ENCODE assay signal across 1 cellular context in genomic region chr6:43267619-43268347, GRCh38.
A peak's percentile ranks its signal among the peaks of the same experiment; 100 is the strongest.
TF ChIP-seq lines count a peak whose summit lies in the region.

No MANE protein-coding gene starts in this region.

TF ChIP-seq in HepG2, 621 proteins besides CTCF, POLR2A, EP300 and RAD21 (continued from another document and continues in another):
- TF ChIP-seq ZNF296 (CRISPR knock-in tag; conservative IDR thresholded peaks at IDR 0.05): peak; percentile 98
- no peak for TF ChIP-seq AGO1 (IDR thresholded peaks at IDR 0.05; ENCODE audit: low read depth, low read length, poor library complexity, severe bottlenecking)
- TF ChIP-seq EHMT2 (IDR thresholded peaks at IDR 0.05; ENCODE audit: borderline replicate concordance, low read depth, low read length): no peak; the same call in 1 of the 2 replicates
- peak in 1 of 2 experiments; percentile 80; a peak in 2 of 4 replicates for TF ChIP-seq REST (IDR thresholded peaks at IDR 0.05; ENCODE audit: borderline replicate concordance in 1 of 2, low read depth in 1 of 2, low read length in 2 of 2)
- no peak for TF ChIP-seq FIP1L1 (IDR thresholded peaks at IDR 0.05; ENCODE audit: borderline replicate concordance, insufficient read depth, low read depth, low read length)
- TF ChIP-seq NRL (CRISPR knock-in tag; IDR thresholded peaks at IDR 0.05; ENCODE audit: borderline replicate concordance): peak; percentile 94
- TF ChIP-seq SAP130 (CRISPR knock-in tag; IDR thresholded peaks at IDR 0.05; ENCODE audit: low read depth): peak; percentile 99
- peak; percentile 39; the same call in 1 of the 2 replicates for TF ChIP-seq RFX3 (CRISPR knock-in tag; IDR thresholded peaks at IDR 0.05)
- peak; percentile 76 for TF ChIP-seq USF2 (IDR thresholded peaks at IDR 0.05; ENCODE audit: low read depth, low read length)
- peak; percentile 82 for TF ChIP-seq USF2 (CRISPR knock-in tag; IDR thresholded peaks at IDR 0.05; ENCODE audit: borderline replicate concordance)
- no peak for TF ChIP-seq RFX5 (IDR thresholded peaks at IDR 0.05; ENCODE audit: low read depth, low read length)
- TF ChIP-seq HNRNPUL1 (IDR thresholded peaks at IDR 0.05; ENCODE audit: low read depth, low read length): no peak
- no peak for TF ChIP-seq BCLAF1 (IDR thresholded peaks at IDR 0.05)
- TF ChIP-seq ZNF446 (CRISPR knock-in tag; IDR thresholded peaks at IDR 0.05): no peak
- peak; percentile 97 for TF ChIP-seq ZBTB33 (CRISPR knock-in tag; IDR thresholded peaks at IDR 0.05)
- peak; percentile 43; the same call in 1 of the 2 replicates for TF ChIP-seq POLR2G (IDR thresholded peaks at IDR 0.05; ENCODE audit: low read depth, low read length)
- peak; percentile 100 for TF ChIP-seq GATAD2A (CRISPR knock-in tag; IDR thresholded peaks at IDR 0.05)
- peak; percentile 100 for TF ChIP-seq ZNF747 (CRISPR knock-in tag; IDR thresholded peaks at IDR 0.05; ENCODE audit: borderline replicate concordance)
- TF ChIP-seq ZBTB42 (CRISPR knock-in tag; IDR thresholded peaks at IDR 0.05): peak; percentile 96
- TF ChIP-seq TBX2 (CRISPR knock-in tag; IDR thresholded peaks at IDR 0.05; ENCODE audit: borderline replicate concordance): peak; percentile 100
- TF ChIP-seq ZNF143 (CRISPR knock-in tag; IDR thresholded peaks at IDR 0.05): no peak; the same call in none of the 2 replicates
- peak; percentile 99 for TF ChIP-seq ZNF619 (CRISPR knock-in tag; IDR thresholded peaks at IDR 0.05)
- TF ChIP-seq ZNF687 (CRISPR knock-in tag; IDR thresholded peaks at IDR 0.05): peak; percentile 98
- peak; percentile 99 for TF ChIP-seq AHDC1 (CRISPR knock-in tag; IDR thresholded peaks at IDR 0.05; ENCODE audit: borderline replicate concordance)
- peak; percentile 100 for TF ChIP-seq PHF21A (CRISPR knock-in tag; IDR thresholded peaks at IDR 0.05)
- TF ChIP-seq ZNF264 (CRISPR knock-in tag; IDR thresholded peaks at IDR 0.05): peak; percentile 94
- peak; percentile 99 for TF ChIP-seq GATA4 (IDR thresholded peaks at IDR 0.05; ENCODE audit: borderline replicate concordance, low read depth)
- no peak for TF ChIP-seq TAF15 (IDR thresholded peaks at IDR 0.05; ENCODE audit: low read depth, low read length, poor library complexity, severe bottlenecking)
- peak; percentile 99 for TF ChIP-seq ZNF792 (CRISPR knock-in tag; IDR thresholded peaks at IDR 0.05)
- TF ChIP-seq ZNF460 (CRISPR knock-in tag; IDR thresholded peaks at IDR 0.05; ENCODE audit: borderline replicate concordance): peak; percentile 88; the same call in 1 of the 2 replicates
